ENCODE assay signal across 17 cellular contexts in genomic region chr4:168164915-168165548, GRCh38.
"Had no signal": no experiment of that assay in that cellular context is flagged by ENCODE, and none has a peak within 500 bp of the region (broad histone marks: within the 10 kb centered on the region; RNA-seq: fewer than 3 reads in every experiment).

No MANE protein-coding gene starts in this region.

- H3K36me3 ChIP-seq: esophagus squamous epithelium, heart right ventricle, transverse colon, uterus had no signal

- H3K4me3 ChIP-seq: esophagus squamous epithelium, heart right ventricle, transverse colon, uterus had no signal

- ATAC-seq: heart right ventricle, left cardiac atrium had no signal

- H3K4me1 ChIP-seq: esophagus squamous epithelium, uterus had no signal

- H3K9me3 ChIP-seq: transverse colon, uterus had no signal

- H3K27ac ChIP-seq: esophagus squamous epithelium, heart right ventricle, transverse colon, uterus had no signal

- H3K27me3 ChIP-seq: esophagus squamous epithelium, heart right ventricle, transverse colon, uterus had no signal

- DNase-seq: activated CD4-positive, alpha-beta T cell treated with anti-CD3 and anti-CD28 coated beads, Interleukin-2, amount 50 U/mL, for 1 hour; activated CD4-positive, CD25-positive, alpha-beta regulatory T cell treated with anti-CD3 and anti-CD28 coated beads, Interleukin-2, amount 50 U/mL, for 72 hours; activated CD8-positive, alpha-beta memory T cell treated with anti-CD3 and anti-CD28 coated beads for 24 hours; activated CD8-positive, alpha-beta memory T cell treated with anti-CD3 and anti-CD28 coated beads, Interleukin-2, amount 50 U/mL, for 48 hours; activated effector memory CD4-positive, alpha-beta T cell treated with Interleukin-2 at 50 U/mL for 16 hours; activated naive CD4-positive, alpha-beta T cell treated with anti-CD3 and anti-CD28 coated beads, Interleukin-2, amount 50 U/mL, for 16 hours; activated T-cell treated with anti-CD3 and anti-CD28 coated beads, Interleukin-2, amount 50 U/mL, for 48 hours; effector memory CD4-positive, alpha-beta T cell; esophagus squamous epithelium; heart right ventricle; left cardiac atrium; retina; stimulated activated CD4-positive, alpha-beta T cell treated with anti-CD3 and anti-CD28 coated beads, Interleukin-2, amount 100 ng/mL, for 24 hours; stimulated activated naive CD4-positive, alpha-beta T cell treated with Interleukin-2 at 50 U/mL for 16 hours; substantia nigra; transverse colon; uterus had no signal
